ENCODE assay signal across 9 cellular contexts in the genomic region with DNA sequence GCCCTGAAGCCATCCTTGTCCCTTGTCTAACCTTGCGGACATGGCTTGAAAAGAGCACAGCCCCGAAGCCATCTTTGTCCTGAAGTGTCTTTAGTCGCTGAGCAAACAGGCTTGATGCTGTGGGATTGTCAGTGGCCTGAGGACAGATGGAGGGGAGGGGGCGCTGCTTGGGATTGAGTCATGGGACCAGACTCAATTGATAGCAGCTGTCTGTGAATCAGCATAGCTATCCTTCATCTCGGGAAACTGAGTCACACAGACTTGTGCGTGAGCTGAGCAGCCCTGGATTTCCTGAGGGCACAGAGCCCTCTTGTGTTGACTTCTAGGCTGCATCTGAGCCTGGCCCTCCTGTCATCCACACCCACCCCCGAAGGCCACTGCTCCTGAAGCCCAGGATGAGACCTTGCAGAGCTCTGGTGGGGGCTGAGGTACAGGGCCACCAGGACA. TPM values are rescaled to one million over a fixed set of nuclear protein-coding genes. Genes with fewer than 3 reads are reported as not detected.
DNase-seq lines count a peak whose midpoint lies in the region; ATAC-seq and TF ChIP-seq lines count a peak whose summit lies in the region.
"Had no signal": no experiment of that assay in that cellular context is flagged by ENCODE, and none has a peak within 500 bp of the region (broad histone marks: within the 10 kb centered on the region; RNA-seq: fewer than 3 reads in every experiment).

No MANE protein-coding gene starts in this region.

- no peaks in the 10 kb centered on the region for H3K27me3 Mint-ChIP-seq in CD4-positive, alpha-beta T cell
- H3K27me3 Mint-ChIP-seq in stimulated activated memory B cell treated with anti-CD40 and anti-IgM and Interleukin-4, amounts not matched to agents 10 μg/mL and 1 μg/mL and 100 μg/mL, for 72 hours = no peaks in the 10 kb centered on the region
- H3K27me3 Mint-ChIP-seq: activated naive CD8-positive, alpha-beta T cell had no signal

- peaks cover 8% of the 10 kb centered on the region for H3K4me1 ChIP-seq in psoas muscle

- H3K27ac Mint-ChIP-seq in CD4-positive, alpha-beta T cell = peak overlapping the region; percentile 42
- H3K27ac Mint-ChIP-seq in stimulated activated memory B cell treated with anti-CD40 and anti-IgM and Interleukin-4, amounts not matched to agents 10 μg/mL and 1 μg/mL and 100 μg/mL, for 72 hours = no peak overlapping the region

- no peak for ATAC-seq in CD4-positive, alpha-beta T cell (ENCODE audit: poor library complexity)
- ATAC-seq in psoas muscle = no peak
- no peak for ATAC-seq in HG02588 (IDR thresholded peaks at IDR 0.05; ENCODE audit: unreplicated experiment)
- no peak for ATAC-seq in stimulated activated memory B cell treated with anti-CD40 and anti-IgM and Interleukin-4, amounts not matched to agents 10 μg/mL and 1 μg/mL and 100 μg/mL, for 72 hours

- H3F3A ChIP-seq in SU-DHL-6 (ENCODE audit: insufficient read depth) = no peaks in the 10 kb centered on the region

- 75 to 85% (median 77%) methylated on average over 7 of the region's 7 CpGs for WGBS in psoas muscle, 3 donors

- TF ChIP-seq CTCF in CD4-positive, alpha-beta T cell (IDR thresholded peaks at IDR 0.05) = no peak
- 0 out of 2 replicates have a peak, but pooled peaks have one; percentile 14 for TF ChIP-seq CTCF in GM12874 (IDR thresholded peaks at IDR 0.05; ENCODE audit: insufficient read depth, low read depth, low read length)
- peak; percentile 23 for TF ChIP-seq CTCF in SU-DHL-6 (IDR thresholded peaks at IDR 0.05; ENCODE audit: insufficient read depth, low read length, poor library complexity, severe bottlenecking)
- no peak for TF ChIP-seq CTCF in psoas muscle (IDR thresholded peaks at IDR 0.05)

- H3K36me3 Mint-ChIP-seq in CD4-positive, alpha-beta T cell (ENCODE audit: low read depth) = peaks cover 58% of the 10 kb centered on the region
- peaks cover 42% of the 10 kb centered on the region for H3K36me3 Mint-ChIP-seq in stimulated activated memory B cell treated with anti-CD40 and anti-IgM and Interleukin-4, amounts not matched to agents 10 μg/mL and 1 μg/mL and 100 μg/mL, for 72 hours

- no peaks in the 10 kb centered on the region for H3K36me3 ChIP-seq in SU-DHL-6 (ENCODE audit: low read length)
- no peaks in the 10 kb centered on the region for H3K36me3 ChIP-seq in psoas muscle (ENCODE audit: insufficient read depth in 1 of 2, low read depth in 1 of 2)

- no peaks in the 10 kb centered on the region for H3K9me2 ChIP-seq in SU-DHL-6 (replicated peaks; ENCODE audit: insufficient read depth, low read length)

- no peak overlapping the region for H2AFZ ChIP-seq in SU-DHL-6 (ENCODE audit: low read depth, low read length, severe bottlenecking)

- H3K4me3 ChIP-seq in SU-DHL-6 (ENCODE audit: insufficient read depth, low read length, poor library complexity, severe bottlenecking) (no peak overlapping the region), psoas muscle (no peak overlapping the region)

- H4K20me1 ChIP-seq in SU-DHL-6 (ENCODE audit: low read depth, low read length) = no peaks in the 10 kb centered on the region

- H3K9ac ChIP-seq in SU-DHL-6 (ENCODE audit: low read length) = no peak overlapping the region

- intact Hi-C loops in CD4-positive, alpha-beta T cell (cut with DNase I, micrococcal nuclease) = no loop called here
- intact Hi-C loops in psoas muscle (cut with DNase I) = no loop called here

- H3K4me1 Mint-ChIP-seq in CD4-positive, alpha-beta T cell (ENCODE audit: low read depth) = peaks cover 8% of the 10 kb centered on the region
- peaks cover 27% of the 10 kb centered on the region for H3K4me1 Mint-ChIP-seq in stimulated activated memory B cell treated with anti-CD40 and anti-IgM and Interleukin-4, amounts not matched to agents 10 μg/mL and 1 μg/mL and 100 μg/mL, for 72 hours

- H3K27me3 ChIP-seq in CD4-positive, alpha-beta T cell (ENCODE audit: control insufficient read depth, insufficient read depth, low read length) = no peaks in the 10 kb centered on the region
- H3K27me3 ChIP-seq in SU-DHL-6 (ENCODE audit: low read length) = no peaks in the 10 kb centered on the region
- H3K27me3 ChIP-seq in psoas muscle (ENCODE audit: insufficient read depth in 3 of 3, low read length in 2 of 3) = peaks cover 0 to 13% (median 0%) of the 10 kb centered on the region in 3 donors

- DNase-seq in CD4-positive, alpha-beta T cell = no peak
- DNase-seq in iPS-NIHi11 (ENCODE audit: low spot score) = peak; percentile 69
- DNase-seq in psoas muscle = no peak
- no peak for DNase-seq in OCI-M2 (lab: John Stamatoyannopoulos, UW; ENCODE audit: unreplicated experiment)

- H3K79me2 ChIP-seq in SU-DHL-6 (ENCODE audit: insufficient read depth, low read length) = no peaks in the 10 kb centered on the region

- CTCF ChIA-PET in CD4-positive, alpha-beta T cell (lab: Charles Lee) = interaction anchor here (0.8 to 1.4 kb wide), 3 partner anchors 10 to 172 kb away, joined by 3 to 8 read pairs (median 3); no protein-coding TSS in a partner anchor

- peak overlapping the region; percentile 16 for H3K27ac ChIP-seq in CD4-positive, alpha-beta T cell (ENCODE audit: low read depth, low read length)
- H3K27ac ChIP-seq in SU-DHL-6 (ENCODE audit: low read depth, low read length) (no peak overlapping the region), psoas muscle (no peak overlapping the region)

- H3K4me2 ChIP-seq in SU-DHL-6 (ENCODE audit: low read depth, low read length, poor library complexity, severe bottlenecking) = no peak overlapping the region

- POLR2A ChIA-PET in CD4-positive, alpha-beta T cell (lab: Charles Lee) = interaction anchor here (0.8 to 1.3 kb wide), 2 partner anchors 9 to 63 kb away, joined by 3 to 4 read pairs; no protein-coding TSS in a partner anchor

- no peaks in the 10 kb centered on the region for H3K9me3 ChIP-seq in CD4-positive, alpha-beta T cell (ENCODE audit: control insufficient read depth, low read length)
- H3K9me3 ChIP-seq in SU-DHL-6 (ENCODE audit: insufficient read depth, low read length) (no peaks in the 10 kb centered on the region), psoas muscle (no peaks in the 10 kb centered on the region)

- H3K9me3 Mint-ChIP-seq in CD4-positive, alpha-beta T cell = no peaks in the 10 kb centered on the region
- peaks cover 2% of the 10 kb centered on the region for H3K9me3 Mint-ChIP-seq in stimulated activated memory B cell treated with anti-CD40 and anti-IgM and Interleukin-4, amounts not matched to agents 10 μg/mL and 1 μg/mL and 100 μg/mL, for 72 hours

- H3K4me3 Mint-ChIP-seq in CD4-positive, alpha-beta T cell = no peak overlapping the region
- no peak overlapping the region for H3K4me3 Mint-ChIP-seq in stimulated activated memory B cell treated with anti-CD40 and anti-IgM and Interleukin-4, amounts not matched to agents 10 μg/mL and 1 μg/mL and 100 μg/mL, for 72 hours
- H3K4me3 Mint-ChIP-seq: activated naive CD8-positive, alpha-beta T cell had no signal

RNA-seq across cellular contexts. Expression of a gene that starts 14.4 kb away (rescaled TPM):
- total RNA-seq in CD4-positive, alpha-beta T cell = 100 to 1,000 TPM; 155 to 157 TPM
- total RNA-seq in psoas muscle = 1 to 10 TPM in 2 of 4 donors, under 1 TPM in 2; 0.41 to 1.9 (median 0.96) TPM
- under 1 TPM; 0.11 to 0.30 (median 0.29) TPM for polyA plus RNA-seq in psoas muscle

RNA-seq across cellular contexts. Expression of a gene that starts 35.6 kb away (rescaled TPM):
- 10 to 100 TPM; 48.8 to 52.8 TPM for total RNA-seq in CD4-positive, alpha-beta T cell
- total RNA-seq in psoas muscle = 10 to 100 TPM; 33.3 to 49.9 (median 42.2) TPM
- polyA plus RNA-seq in psoas muscle = 100 to 1,000 TPM in 1 of 3 donors, 10 to 100 TPM in 2; 57.6 to 110 (median 76.5) TPM

Comparison
In these comparisons a context has a peak if more than half of its experiments do, and no peak if none do; other contexts are left out.
1. CTCF ChIP-seq: peak in GM12874 (single experiment) and SU-DHL-6 (single experiment); none in CD4-positive, alpha-beta T cell (single experiment) and psoas muscle (single experiment).
2. RNA of a gene that starts 14.4 kb away (total RNA-seq): 155 to 157 TPM in CD4-positive, alpha-beta T cell; 0.41 to 1.9 TPM in psoas muscle; every median in the first group is over 10 times any median in the second.